ENCODE assay signal across 1 cellular context in the genomic region with DNA sequence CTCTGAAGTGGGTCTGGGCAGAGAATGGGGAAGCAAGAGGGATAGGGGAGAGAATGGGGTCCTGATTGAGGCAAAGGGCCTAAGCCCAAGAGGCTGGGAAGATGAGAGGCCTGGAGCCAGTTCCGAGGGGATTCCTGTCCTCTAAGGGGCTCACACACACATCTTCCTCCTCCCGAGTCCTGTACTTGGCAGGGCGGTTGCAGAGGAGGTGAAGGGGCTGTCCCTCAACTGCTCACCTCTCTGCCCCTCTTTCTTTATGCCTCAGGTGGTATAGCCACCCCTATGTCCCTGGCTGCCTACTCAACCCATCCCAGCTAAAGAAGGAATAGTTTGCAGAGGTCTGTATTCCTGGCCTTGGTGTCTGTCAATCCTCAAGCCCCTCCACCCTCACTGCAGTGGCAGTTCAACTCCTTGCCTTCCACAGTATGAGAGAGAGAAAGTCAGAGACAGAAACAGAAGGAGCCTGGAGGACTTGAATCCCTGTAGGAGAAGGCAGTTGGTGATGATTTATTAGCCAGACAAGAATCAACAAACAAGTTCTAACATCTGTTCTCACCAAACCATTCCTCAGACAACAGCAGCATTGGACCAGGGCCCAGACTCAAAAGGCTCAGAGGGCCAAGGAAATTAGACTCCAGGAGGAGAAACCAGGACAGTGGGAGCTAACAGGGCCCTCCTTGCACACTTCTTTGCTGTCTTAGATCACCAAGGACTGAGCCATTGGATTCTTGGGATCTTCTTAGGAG.
TF ChIP-seq lines count a peak whose summit lies in the region.

No MANE protein-coding gene starts in this region.

TF ChIP-seq in GM23338, 12 proteins besides CTCF, POLR2A, EP300 and RAD21 (continued from another document):
- TF ChIP-seq, protein P1, sequence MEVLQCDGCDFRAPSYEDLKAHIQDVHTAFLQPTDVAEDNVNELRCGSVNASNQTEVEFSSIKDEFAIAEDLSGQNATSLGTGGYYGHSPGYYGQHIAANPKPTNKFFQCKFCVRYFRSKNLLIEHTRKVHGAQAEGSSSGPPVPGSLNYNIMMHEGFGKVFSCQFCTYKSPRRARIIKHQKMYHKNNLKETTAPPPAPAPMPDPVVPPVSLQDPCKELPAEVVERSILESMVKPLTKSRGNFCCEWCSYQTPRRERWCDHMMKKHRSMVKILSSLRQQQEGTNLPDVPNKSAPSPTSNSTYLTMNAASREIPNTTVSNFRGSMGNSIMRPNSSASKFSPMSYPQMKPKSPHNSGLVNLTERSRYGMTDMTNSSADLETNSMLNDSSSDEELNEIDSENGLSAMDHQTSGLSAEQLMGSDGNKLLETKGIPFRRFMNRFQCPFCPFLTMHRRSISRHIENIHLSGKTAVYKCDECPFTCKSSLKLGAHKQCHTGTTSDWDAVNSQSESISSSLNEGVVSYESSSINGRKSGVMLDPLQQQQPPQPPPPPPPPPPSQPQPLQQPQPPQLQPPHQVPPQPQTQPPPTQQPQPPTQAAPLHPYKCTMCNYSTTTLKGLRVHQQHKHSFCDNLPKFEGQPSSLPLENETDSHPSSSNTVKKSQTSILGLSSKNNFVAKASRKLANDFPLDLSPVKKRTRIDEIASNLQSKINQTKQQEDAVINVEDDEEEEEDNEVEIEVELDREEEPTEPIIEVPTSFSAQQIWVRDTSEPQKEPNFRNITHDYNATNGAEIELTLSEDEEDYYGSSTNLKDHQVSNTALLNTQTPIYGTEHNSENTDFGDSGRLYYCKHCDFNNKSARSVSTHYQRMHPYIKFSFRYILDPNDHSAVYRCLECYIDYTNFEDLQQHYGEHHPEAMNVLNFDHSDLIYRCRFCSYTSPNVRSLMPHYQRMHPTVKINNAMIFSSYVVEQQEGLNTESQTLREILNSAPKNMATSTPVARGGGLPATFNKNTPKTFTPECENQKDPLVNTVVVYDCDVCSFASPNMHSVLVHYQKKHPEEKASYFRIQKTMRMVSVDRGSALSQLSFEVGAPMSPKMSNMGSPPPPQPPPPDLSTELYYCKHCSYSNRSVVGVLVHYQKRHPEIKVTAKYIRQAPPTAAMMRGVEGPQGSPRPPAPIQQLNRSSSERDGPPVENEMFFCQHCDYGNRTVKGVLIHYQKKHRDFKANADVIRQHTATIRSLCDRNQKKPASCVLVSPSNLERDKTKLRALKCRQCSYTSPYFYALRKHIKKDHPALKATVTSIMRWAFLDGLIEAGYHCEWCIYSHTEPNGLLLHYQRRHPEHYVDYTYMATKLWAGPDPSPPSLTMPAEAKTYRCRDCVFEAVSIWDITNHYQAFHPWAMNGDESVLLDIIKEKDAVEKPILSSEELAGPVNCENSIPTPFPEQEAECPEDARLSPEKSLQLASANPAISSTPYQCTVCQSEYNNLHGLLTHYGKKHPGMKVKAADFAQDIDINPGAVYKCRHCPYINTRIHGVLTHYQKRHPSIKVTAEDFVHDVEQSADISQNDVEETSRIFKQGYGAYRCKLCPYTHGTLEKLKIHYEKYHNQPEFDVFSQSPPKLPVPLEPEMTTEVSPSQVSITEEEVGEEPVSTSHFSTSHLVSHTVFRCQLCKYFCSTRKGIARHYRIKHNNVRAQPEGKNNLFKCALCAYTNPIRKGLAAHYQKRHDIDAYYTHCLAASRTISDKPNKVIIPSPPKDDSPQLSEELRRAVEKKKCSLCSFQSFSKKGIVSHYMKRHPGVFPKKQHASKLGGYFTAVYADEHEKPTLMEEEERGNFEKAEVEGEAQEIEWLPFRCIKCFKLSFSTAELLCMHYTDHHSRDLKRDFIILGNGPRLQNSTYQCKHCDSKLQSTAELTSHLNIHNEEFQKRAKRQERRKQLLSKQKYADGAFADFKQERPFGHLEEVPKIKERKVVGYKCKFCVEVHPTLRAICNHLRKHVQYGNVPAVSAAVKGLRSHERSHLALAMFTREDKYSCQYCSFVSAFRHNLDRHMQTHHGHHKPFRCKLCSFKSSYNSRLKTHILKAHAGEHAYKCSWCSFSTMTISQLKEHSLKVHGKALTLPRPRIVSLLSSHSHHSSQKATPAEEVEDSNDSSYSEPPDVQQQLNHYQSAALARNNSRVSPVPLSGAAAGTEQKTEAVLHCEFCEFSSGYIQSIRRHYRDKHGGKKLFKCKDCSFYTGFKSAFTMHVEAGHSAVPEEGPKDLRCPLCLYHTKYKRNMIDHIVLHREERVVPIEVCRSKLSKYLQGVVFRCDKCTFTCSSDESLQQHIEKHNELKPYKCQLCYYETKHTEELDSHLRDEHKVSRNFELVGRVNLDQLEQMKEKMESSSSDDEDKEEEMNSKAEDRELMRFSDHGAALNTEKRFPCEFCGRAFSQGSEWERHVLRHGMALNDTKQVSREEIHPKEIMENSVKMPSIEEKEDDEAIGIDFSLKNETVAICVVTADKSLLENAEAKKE (CRISPR knock-in tag; IDR thresholded peaks at IDR 0.05): no peak
- TF ChIP-seq NANOG (IDR thresholded peaks at IDR 0.05; ENCODE audit: borderline replicate concordance) (no peak), STAT1 (IDR thresholded peaks at IDR 0.05; ENCODE audit: unreplicated experiment) (no peak), EZH2 (IDR thresholded peaks at IDR 0.05; ENCODE audit: low read depth, unreplicated experiment) (no peak), CREB1 (CRISPR knock-in tag; IDR thresholded peaks at IDR 0.05; ENCODE audit: low read depth) (no peak), EZH2phosphoT487 (IDR thresholded peaks at IDR 0.05; ENCODE audit: unreplicated experiment) (no peak)
TF ChIP-seq in GM23338: peak in this region for 0.
